Comparison of ENCODE assay signal across 10 cellular contexts in genomic region chr2:227608469-227609338, GRCh38. TPM values are rescaled to one million over a fixed set of nuclear protein-coding genes. Genes with fewer than 3 reads are reported as not detected.
DNase-seq lines count a peak whose midpoint lies in the region; ATAC-seq lines count a peak whose summit lies in the region.
"Had no signal": no experiment of that assay in that cellular context is flagged by ENCODE, and none has a peak within 500 bp of the region (broad histone marks: within the 10 kb centered on the region; RNA-seq: fewer than 3 reads in every experiment).

No MANE protein-coding gene starts in this region.

- no peaks in the 10 kb centered on the region for H3K36me3 Mint-ChIP-seq in activated CD4-positive, alpha-beta T cell treated with anti-CD3 and anti-CD28 coated beads, Interleukin-2, amount 10 ng/mL, durations not matched to agents 7 days and 5 days (ENCODE audit: low read depth)
- no peaks in the 10 kb centered on the region for H3K36me3 Mint-ChIP-seq in stimulated activated naive B cell treated with anti-CD40 and anti-IgM and Interleukin-4, amounts not matched to agents 10 μg/mL and 1 μg/mL and 100 μg/mL, for 72 hours

- no peak overlapping the region for H3K27ac Mint-ChIP-seq in activated CD4-positive, alpha-beta T cell treated with anti-CD3 and anti-CD28 coated beads, Interleukin-2, amount 10 ng/mL, durations not matched to agents 7 days and 5 days
- peak overlapping the region; percentile 67 for H3K27ac Mint-ChIP-seq in stimulated activated naive B cell treated with anti-CD40 and anti-IgM and Interleukin-4, amounts not matched to agents 10 μg/mL and 1 μg/mL and 100 μg/mL, for 72 hours

- no peak overlapping the region for H3K4me3 Mint-ChIP-seq in activated CD4-positive, alpha-beta T cell treated with anti-CD3 and anti-CD28 coated beads, Interleukin-2, amount 10 ng/mL, durations not matched to agents 7 days and 5 days
- H3K4me3 Mint-ChIP-seq in stimulated activated naive B cell treated with anti-CD40 and anti-IgM and Interleukin-4, amounts not matched to agents 10 μg/mL and 1 μg/mL and 100 μg/mL, for 72 hours: peak overlapping the region; percentile 19 to 39

- no peaks in the 10 kb centered on the region for H3K9me3 Mint-ChIP-seq in activated CD4-positive, alpha-beta T cell treated with anti-CD3 and anti-CD28 coated beads, Interleukin-2, amount 10 ng/mL, durations not matched to agents 7 days and 5 days
- H3K9me3 Mint-ChIP-seq in stimulated activated naive B cell treated with anti-CD40 and anti-IgM and Interleukin-4, amounts not matched to agents 10 μg/mL and 1 μg/mL and 100 μg/mL, for 72 hours: no peaks in the 10 kb centered on the region

- CTCF ChIA-PET in activated CD4-positive, alpha-beta T cell treated with anti-CD3 and anti-CD28 coated beads, Interleukin-2, amount 10 ng/mL, durations not matched to agents 7 days and 5 days (lab: Charles Lee): interaction anchor here (0.6 kb wide), 2 partner anchors 137 to 1858 kb away, joined by 3 read pairs; no protein-coding TSS in a partner anchor

- POLR2A ChIA-PET in activated CD4-positive, alpha-beta T cell treated with anti-CD3 and anti-CD28 coated beads, Interleukin-2, amount 10 ng/mL, durations not matched to agents 7 days and 5 days (lab: Charles Lee): no interaction called here

- H3K4me1 Mint-ChIP-seq in activated CD4-positive, alpha-beta T cell treated with anti-CD3 and anti-CD28 coated beads, Interleukin-2, amount 10 ng/mL, durations not matched to agents 7 days and 5 days: peaks cover 7% of the 10 kb centered on the region
- H3K4me1 Mint-ChIP-seq in stimulated activated naive B cell treated with anti-CD40 and anti-IgM and Interleukin-4, amounts not matched to agents 10 μg/mL and 1 μg/mL and 100 μg/mL, for 72 hours: peaks cover 11 to 14% of the 10 kb centered on the region in 2 donors

- DNase-seq in activated CD4-positive, alpha-beta T cell treated with anti-CD3 and anti-CD28 coated beads, Interleukin-2, amount 50 U/mL, for 48 hours: peak; percentile 6 to 7
- DNase-seq in activated CD4-positive, alpha-beta T cell treated with anti-CD3 and anti-CD28 coated beads, Interleukin-2, amount 10 ng/mL, durations not matched to agents 7 days and 5 days: no peak
- DNase-seq in UCSD-AML1 (lab: John Stamatoyannopoulos, UW; ENCODE audit: unreplicated experiment) (peak; percentile 18), ureter (ENCODE audit: low spot score) (no peak), islet precursor cell (no peak)
- peak; percentile 27 for DNase-seq in stimulated activated naive B cell treated with anti-CD40 and anti-IgM and Interleukin-4, amounts not matched to agents 10 μg/mL and 1 μg/mL and 100 μg/mL, for 72 hours
- DNase-seq: NCI-H1436 had no signal

- ATAC-seq in HG03354 (IDR thresholded peaks at IDR 0.05; ENCODE audit: poor library complexity, severe bottlenecking, unreplicated experiment): peak; percentile 56
- ATAC-seq in stimulated activated naive B cell treated with anti-CD40 and anti-IgM and Interleukin-4, amounts not matched to agents 10 μg/mL and 1 μg/mL and 100 μg/mL, for 72 hours (replicated peaks): peak; percentile 89 to 92
- ATAC-seq in GM18519 (IDR thresholded peaks at IDR 0.05; ENCODE audit: low FRiP score, unreplicated experiment): no peak

- H3K27me3 Mint-ChIP-seq in activated CD4-positive, alpha-beta T cell treated with anti-CD3 and anti-CD28 coated beads, Interleukin-2, amount 10 ng/mL, durations not matched to agents 7 days and 5 days: peaks cover 41% of the 10 kb centered on the region
- H3K27me3 Mint-ChIP-seq in stimulated activated naive B cell treated with anti-CD40 and anti-IgM and Interleukin-4, amounts not matched to agents 10 μg/mL and 1 μg/mL and 100 μg/mL, for 72 hours: peaks cover 21 to 24% of the 10 kb centered on the region in 2 donors

RNA-seq across cellular contexts. Expression of gene SCYGR3, which starts 5.9 kb away (rescaled TPM):
- not detected for total RNA-seq in activated CD4-positive, alpha-beta T cell treated with anti-CD3 and anti-CD28 coated beads, Interleukin-2, amount 10 ng/mL, durations not matched to agents 7 days and 5 days
- total RNA-seq in ureter: not detected
- total RNA-seq: lung microvascular endothelial cell had no signal

RNA-seq across cellular contexts. Expression of gene SCYGR4, which starts 8.6 kb away (rescaled TPM):
- total RNA-seq in activated CD4-positive, alpha-beta T cell treated with anti-CD3 and anti-CD28 coated beads, Interleukin-2, amount 10 ng/mL, durations not matched to agents 7 days and 5 days: not detected
- total RNA-seq in ureter: not detected
- total RNA-seq: lung microvascular endothelial cell had no signal

RNA-seq across cellular contexts. Expression of gene SCYGR2, which starts 10.0 kb away (rescaled TPM):
- total RNA-seq in activated CD4-positive, alpha-beta T cell treated with anti-CD3 and anti-CD28 coated beads, Interleukin-2, amount 10 ng/mL, durations not matched to agents 7 days and 5 days: not detected
- total RNA-seq in ureter: not detected
- total RNA-seq: lung microvascular endothelial cell had no signal

RNA-seq across cellular contexts. Expression of gene SCYGR5, which starts 57.9 kb away (rescaled TPM):
- not detected for total RNA-seq in activated CD4-positive, alpha-beta T cell treated with anti-CD3 and anti-CD28 coated beads, Interleukin-2, amount 10 ng/mL, durations not matched to agents 7 days and 5 days
- not detected for total RNA-seq in ureter
- total RNA-seq: lung microvascular endothelial cell had no signal

Comparison
In these comparisons a context has a peak if more than half of its experiments do, and no peak if none do; other contexts are left out.
1. DNase-seq: peak in activated CD4-positive, alpha-beta T cell treated with anti-CD3 and anti-CD28 coated beads, Interleukin-2, amount 50 U/mL, for 48 hours (2 of 2), UCSD-AML1 (single experiment) and stimulated activated naive B cell treated with anti-CD40 and anti-IgM and Interleukin-4, amounts not matched to agents 10 μg/mL and 1 μg/mL and 100 μg/mL, for 72 hours (single experiment); none in activated CD4-positive, alpha-beta T cell treated with anti-CD3 and anti-CD28 coated beads, Interleukin-2, amount 10 ng/mL, durations not matched to agents 7 days and 5 days (single experiment), ureter (single experiment) and islet precursor cell (single experiment).